18 cellular contexts compared by ENCODE assay signal in the genomic region with DNA sequence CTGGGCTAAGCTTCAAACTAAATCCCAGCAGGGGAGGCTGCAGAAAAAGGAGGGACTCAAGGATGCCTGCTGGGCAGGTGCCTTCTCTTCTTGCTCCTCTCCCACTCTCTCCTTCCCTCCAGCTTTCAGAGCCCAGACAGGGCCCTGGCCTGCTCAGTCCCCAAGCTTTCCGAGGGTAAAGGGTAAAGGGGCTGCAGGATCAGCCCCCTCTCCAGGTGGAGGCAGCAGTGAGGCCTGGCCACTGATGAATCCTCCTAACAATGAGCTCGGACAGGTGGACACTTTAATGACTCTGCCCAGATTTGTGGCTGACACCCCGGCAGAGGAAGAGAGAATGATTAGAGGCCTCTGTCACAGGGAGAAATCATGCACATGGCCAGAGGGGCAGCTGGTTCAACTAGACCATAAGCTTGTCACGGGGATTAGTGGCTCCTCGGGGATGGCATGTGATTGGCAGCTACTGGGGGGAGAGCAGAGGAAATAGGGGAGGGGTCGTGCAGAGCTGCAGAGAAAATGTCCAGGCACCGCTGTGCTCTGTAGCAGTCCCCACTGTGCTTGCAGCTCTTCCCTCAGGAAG.
DNase-seq lines count a peak whose midpoint lies in the region; ATAC-seq, FAIRE-seq and TF ChIP-seq lines count a peak whose summit lies in the region.
"Had no signal": no experiment of that assay in that cellular context is flagged by ENCODE, and none has a peak within 500 bp of the region (broad histone marks: within the 10 kb centered on the region; RNA-seq: fewer than 3 reads in every experiment).

No MANE protein-coding gene starts in this region.

- H3K36me3 ChIP-seq in endodermal cell (ENCODE audit: control insufficient read depth, insufficient read depth, low read length) (no peaks in the 10 kb centered on the region), pancreas (no peaks in the 10 kb centered on the region)

- no peak overlapping the region for H3K23ac ChIP-seq in H9 (ENCODE audit: insufficient read length, low read depth, low read length)

- WGBS in H9 (ENCODE audit: extremely low coverage, insufficient read length, low lambda C conversion rate): no CpG with 5 or more reads among the region's 7 CpGs
- 55 to 81% methylated on average over 7 of the region's 7 CpGs for WGBS in endodermal cell (ENCODE audit: insufficient coverage in 1 of 2, insufficient read length in 1 of 2), 2 experiments
- WGBS in pancreas, 2 donors: 45 to 60% methylated on average over 7 of the region's 7 CpGs

- peak overlapping the region in 2 of 3 experiments; percentile 22 to 81; a peak in 4 of 7 replicates for H3K27ac Mint-ChIP-seq in H9
- no peak overlapping the region for H3K27ac Mint-ChIP-seq in endodermal cell
- peak overlapping the region; percentile 71 for H3K27ac Mint-ChIP-seq in mesothelial cell of epicardium
- H3K27ac Mint-ChIP-seq in activated CD4-positive, alpha-beta T cell treated with anti-CD3 and anti-CD28 coated beads for 36 hours: no peak overlapping the region

- no peak overlapping the region for H3K56ac ChIP-seq in H9 (ENCODE audit: insufficient read length, low read depth, low read length)

- H2AFZ ChIP-seq in H9 (ENCODE audit: low read length): no peak overlapping the region

- no peak overlapping the region for H3K9ac ChIP-seq in H9 (ENCODE audit: extremely low read depth, insufficient read length, low read length)
- H3K9ac ChIP-seq in endodermal cell (ENCODE audit: extremely low read depth, low read length, poor library complexity, severe bottlenecking): no peak overlapping the region

- H3K4me1 ChIP-seq in H9 (ENCODE audit: insufficient read depth, low read length) (peaks cover 5% of the 10 kb centered on the region), endodermal cell (ENCODE audit: control insufficient read depth, insufficient read depth, low read length) (peaks cover 11% of the 10 kb centered on the region), pancreas (no peaks in the 10 kb centered on the region)

- H2BK5ac ChIP-seq in H9 (ENCODE audit: insufficient read length, low read length): no peak overlapping the region

- no peak overlapping the region for H3K14ac ChIP-seq in H9 (ENCODE audit: insufficient read depth, low read length)

- H3K4me3 ChIP-seq in endodermal cell (ENCODE audit: low read length) (no peak overlapping the region), pancreas (no peak overlapping the region)

- no peak overlapping the region for H3T11ph ChIP-seq in H9 (ENCODE audit: low read length)

- H4K8ac ChIP-seq in H9 (replicated peaks; ENCODE audit: insufficient read length, low read depth, low read length): no peak overlapping the region

- no peak overlapping the region for H3K4me2 ChIP-seq in H9 (ENCODE audit: insufficient read depth, insufficient read length, low read length)

- no peak overlapping the region for H2BK20ac ChIP-seq in H9 (ENCODE audit: low read depth, low read length, poor library complexity, severe bottlenecking)

- intact Hi-C loops in pancreas (cut with DNase I): no loop called here
- intact Hi-C loops in activated CD4-positive, alpha-beta T cell treated with anti-CD3 and anti-CD28 coated beads for 36 hours (cut with DNase I, micrococcal nuclease): no loop called here

- no peak overlapping the region for H4K5ac ChIP-seq in H9 (ENCODE audit: insufficient read length, low read depth, low read length)

- FAIRE-seq in pancreas (lab: Jason Lieb, UNC): no peak
- FAIRE-seq: GM12891, GM18507, HepG2 had no signal

- TF ChIP-seq POLR2A in erythroblast (IDR thresholded peaks at IDR 0.05; ENCODE audit: low read length): no peak

- no peaks in the 10 kb centered on the region for H3K79me1 ChIP-seq in H9 (ENCODE audit: insufficient read depth, low read depth, low read length, poor library complexity, severe bottlenecking)

- H3K23me2 ChIP-seq in H9 (ENCODE audit: insufficient read length, low read depth, low read length, poor library complexity, severe bottlenecking): no peaks in the 10 kb centered on the region

- no peaks in the 10 kb centered on the region; the same call in 1 of the 2 replicates for H3K27me3 Mint-ChIP-seq in H9 (ENCODE audit: low read depth)
- no peaks in the 10 kb centered on the region for H3K27me3 Mint-ChIP-seq in endodermal cell (ENCODE audit: insufficient read depth)
- no peaks in the 10 kb centered on the region for H3K27me3 Mint-ChIP-seq in mesothelial cell of epicardium (ENCODE audit: low read depth)
- H3K27me3 Mint-ChIP-seq in activated CD4-positive, alpha-beta T cell treated with anti-CD3 and anti-CD28 coated beads for 36 hours: peaks cover 12% of the 10 kb centered on the region

- no peak for ATAC-seq in pancreas
- ATAC-seq in activated CD4-positive, alpha-beta T cell treated with anti-CD3 and anti-CD28 coated beads for 36 hours: no peak
- ATAC-seq: HepG2 had no signal

- TF ChIP-seq CTCF in H9 (conservative IDR thresholded peaks at IDR 0.05) (peak; percentile 34; the same call in 1 of the 3 replicates), endodermal cell (conservative IDR thresholded peaks at IDR 0.05) (peak; percentile 39), mesothelial cell of epicardium (IDR thresholded peaks at IDR 0.05; ENCODE audit: unreplicated experiment) (no peak), pancreas (IDR thresholded peaks at IDR 0.05) (no peak)

- no peak overlapping the region for H2AK5ac ChIP-seq in H9 (ENCODE audit: insufficient read length, low read length)

- POLR2A ChIA-PET in activated CD4-positive, alpha-beta T cell treated with anti-CD3 and anti-CD28 coated beads for 36 hours (lab: Charles Lee): interaction anchor here (0.5 kb wide), 1 partner anchor 97 kb away, joined by 7 read pairs; no protein-coding TSS in a partner anchor

- H3K79me2 ChIP-seq in H9 (ENCODE audit: insufficient read depth, low read length): no peaks in the 10 kb centered on the region

- H3K9me3 Mint-ChIP-seq in H9: peaks cover 0 to 6% of the 10 kb centered on the region in 2 experiments; a peak in 1 of 5 replicates
- H3K9me3 Mint-ChIP-seq in endodermal cell: no peaks in the 10 kb centered on the region
- H3K9me3 Mint-ChIP-seq in mesothelial cell of epicardium: peaks cover 13% of the 10 kb centered on the region
- no peaks in the 10 kb centered on the region for H3K9me3 Mint-ChIP-seq in activated CD4-positive, alpha-beta T cell treated with anti-CD3 and anti-CD28 coated beads for 36 hours (ENCODE audit: low read depth)

- H2BK15ac ChIP-seq in H9 (ENCODE audit: low read depth, low read length): no peak overlapping the region

- H3K27ac ChIP-seq in H9 (ENCODE audit: insufficient read length, low read depth, low read length) (no peak overlapping the region), endodermal cell (ENCODE audit: low read depth, low read length) (peak overlapping the region; percentile 47), pancreas (no peak overlapping the region)
- H3K27ac ChIP-seq: C4-2B had no signal

- no peak overlapping the region for H2BK120ac ChIP-seq in H9 (ENCODE audit: low read depth, low read length, poor library complexity, severe bottlenecking)

- H3K9me3 ChIP-seq in H9 (ENCODE audit: control insufficient read depth, low read depth, low read length) (no peaks in the 10 kb centered on the region), endodermal cell (ENCODE audit: control insufficient read depth, low read length) (no peaks in the 10 kb centered on the region), pancreas (no peaks in the 10 kb centered on the region)

- H4K20me1 ChIP-seq in H9 (ENCODE audit: control insufficient read depth, insufficient read depth, insufficient read length): no peaks in the 10 kb centered on the region

- H3K18ac ChIP-seq in H9 (ENCODE audit: insufficient read length, low read depth, low read length): no peak overlapping the region

- H3K27me3 ChIP-seq in H9 (ENCODE audit: insufficient read depth, low read length) (no peaks in the 10 kb centered on the region), endodermal cell (ENCODE audit: control insufficient read depth, insufficient read depth, low read length, poor library complexity, severe bottlenecking) (no peaks in the 10 kb centered on the region), pancreas (peaks cover 0 to 3% (median 0%) of the 10 kb centered on the region in 4 donors)

- H3K4me1 Mint-ChIP-seq in H9: peaks cover 42 to 50% of the 10 kb centered on the region in 2 experiments
- peaks cover 27% of the 10 kb centered on the region for H3K4me1 Mint-ChIP-seq in endodermal cell
- H3K4me1 Mint-ChIP-seq in mesothelial cell of epicardium: peaks cover 76% of the 10 kb centered on the region
- H3K4me1 Mint-ChIP-seq in activated CD4-positive, alpha-beta T cell treated with anti-CD3 and anti-CD28 coated beads for 36 hours: no peaks in the 10 kb centered on the region

- no peak overlapping the region for H4K91ac ChIP-seq in H9 (ENCODE audit: insufficient read length, low read depth, low read length)

- CTCF ChIA-PET in activated CD4-positive, alpha-beta T cell treated with anti-CD3 and anti-CD28 coated beads for 36 hours (lab: Charles Lee): interaction anchor here (0.7 kb wide), 1 partner anchor 9 kb away, joined by 3 read pairs; no protein-coding TSS in a partner anchor

- no peak overlapping the region for H3K4ac ChIP-seq in H9 (ENCODE audit: low read depth, low read length)

- H2BK12ac ChIP-seq in H9 (ENCODE audit: insufficient read length, low read depth, low read length): no peak overlapping the region

- H3K36me3 Mint-ChIP-seq in H9 (ENCODE audit: insufficient read depth in 1 of 3, low read depth in 3 of 3): no peaks in the 10 kb centered on the region; a peak in 1 of 7 replicates
- no peaks in the 10 kb centered on the region for H3K36me3 Mint-ChIP-seq in endodermal cell (ENCODE audit: low read depth)
- peaks cover 6% of the 10 kb centered on the region for H3K36me3 Mint-ChIP-seq in mesothelial cell of epicardium
- H3K36me3 Mint-ChIP-seq in activated CD4-positive, alpha-beta T cell treated with anti-CD3 and anti-CD28 coated beads for 36 hours (ENCODE audit: low read depth): no peaks in the 10 kb centered on the region

- no peak for DNase-seq in H9
- DNase-seq in NCI-H82 treated with DMSO at 0.1 percent for 48 hours (lab: John Stamatoyannopoulos, UW; ENCODE audit: unreplicated experiment): peak; percentile 5
- DNase-seq in endodermal cell: peak; percentile 59
- no peak for DNase-seq in mesothelial cell of epicardium (ENCODE audit: low spot score in 2 of 2, unreplicated experiment in 2 of 2)
- no peak for DNase-seq in pancreas
- DNase-seq in foreskin melanocyte: no peak
- no peak for DNase-seq in activated CD4-positive, alpha-beta T cell treated with anti-CD3 and anti-CD28 coated beads for 36 hours
- DNase-seq in erythroblast (lab: John Stamatoyannopoulos, UW): no peak
- DNase-seq: GF-D8, KG1, NCI-H1436 treated with DMSO at 0.1 percent for 48 hours, NCI-H2029 treated with DMSO at 0.1 percent for 48 hours, NCI-H510A treated with DMSO at 0.1 percent for 48 hours, SHP77 treated with DMSO at 0.1 percent for 48 hours had no signal

- H3K4me3 Mint-ChIP-seq in H9 (no peak overlapping the region), endodermal cell (no peak overlapping the region), mesothelial cell of epicardium (no peak overlapping the region)
- H3K4me3 Mint-ChIP-seq in activated CD4-positive, alpha-beta T cell treated with anti-CD3 and anti-CD28 coated beads for 36 hours: no peak overlapping the region

Comparison
In these comparisons a context has a peak if more than half of its experiments do, and no peak if none do; other contexts are left out.
1. DNase-seq: peak in NCI-H82 treated with DMSO at 0.1 percent for 48 hours (single experiment) and endodermal cell (single experiment); none in H9 (single experiment), mesothelial cell of epicardium (0 of 2), pancreas (0 of 6), foreskin melanocyte (single experiment), activated CD4-positive, alpha-beta T cell treated with anti-CD3 and anti-CD28 coated beads for 36 hours (single experiment) and erythroblast (0 of 2).
2. H3K27ac Mint-ChIP-seq: peak in H9 (2 of 3) and mesothelial cell of epicardium (single experiment); none in endodermal cell (single experiment) and activated CD4-positive, alpha-beta T cell treated with anti-CD3 and anti-CD28 coated beads for 36 hours (single experiment).
3. CTCF ChIP-seq: peak in H9 (single experiment) and endodermal cell (single experiment); none in mesothelial cell of epicardium (single experiment) and pancreas (0 of 4).